Comparison of ENCODE assay signal across 1 cellular context in the genomic region with DNA sequence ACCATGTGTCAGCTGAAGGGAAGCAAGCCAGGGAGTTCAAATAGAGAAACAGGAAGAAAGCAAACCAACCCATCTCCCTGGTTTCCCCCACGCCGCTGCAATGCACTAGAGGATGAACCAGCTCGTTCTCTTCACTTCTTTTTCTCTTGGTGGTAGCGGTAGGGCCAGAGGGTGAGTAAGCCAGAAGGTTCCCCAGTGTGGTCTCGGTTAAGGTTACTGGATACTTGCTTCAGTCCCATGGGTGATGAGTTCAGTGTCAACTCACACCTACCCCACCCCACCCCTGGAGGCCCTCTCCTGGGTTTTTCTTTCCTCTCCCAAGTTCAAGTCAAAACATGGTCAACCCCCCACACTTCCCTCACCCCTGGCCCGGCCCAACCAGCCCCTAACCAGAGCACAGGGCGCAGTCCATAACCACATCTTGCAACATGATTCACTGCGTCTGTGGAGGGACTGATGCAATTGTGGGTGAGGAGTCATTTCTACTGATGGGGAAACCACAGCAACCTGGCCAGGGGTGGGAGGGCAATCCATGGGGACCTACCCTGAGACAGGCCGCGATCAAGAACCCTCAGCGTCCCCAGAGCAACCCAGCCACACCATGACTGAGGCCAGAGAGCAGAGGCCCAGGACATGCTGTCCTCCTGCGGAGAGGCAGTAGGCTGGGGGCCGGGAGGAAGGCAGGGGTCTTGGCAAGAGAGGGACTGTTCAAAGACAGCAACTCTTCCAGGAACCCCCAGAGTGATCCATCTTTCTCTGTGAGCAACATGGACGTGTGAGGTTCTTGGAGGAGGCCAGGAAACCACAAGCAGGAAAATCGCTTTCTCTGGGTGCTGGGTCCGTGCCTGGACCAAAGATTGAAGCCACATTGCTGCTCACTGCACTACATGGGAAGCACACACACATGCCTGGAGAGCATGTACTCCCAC.
A peak's percentile ranks its signal among the peaks of the same experiment; 100 is the strongest.
TF ChIP-seq lines count a peak whose summit lies in the region.

No MANE protein-coding gene starts in this region.

TF ChIP-seq in GM12878, 131 proteins besides CTCF, POLR2A, EP300 and RAD21 (continued from another document and continues in another):
- no peak for TF ChIP-seq ZNF592 (IDR thresholded peaks at IDR 0.05)
- peak; percentile 53 for TF ChIP-seq YY1 (IDR thresholded peaks at IDR 0.05; ENCODE audit: low read depth, low read length)
- peak; percentile 92 for TF ChIP-seq IKZF1 (conservative IDR thresholded peaks at IDR 0.05)
- peak; percentile 98 for TF ChIP-seq RUNX3 (IDR thresholded peaks at IDR 0.05; ENCODE audit: low read length)
- no peak for TF ChIP-seq ZNF622 (IDR thresholded peaks at IDR 0.05)
- peak; percentile 72; the same call in 1 of the 2 replicates for TF ChIP-seq BMI1 (IDR thresholded peaks at IDR 0.05; ENCODE audit: borderline replicate concordance)
- TF ChIP-seq, protein P1, sequence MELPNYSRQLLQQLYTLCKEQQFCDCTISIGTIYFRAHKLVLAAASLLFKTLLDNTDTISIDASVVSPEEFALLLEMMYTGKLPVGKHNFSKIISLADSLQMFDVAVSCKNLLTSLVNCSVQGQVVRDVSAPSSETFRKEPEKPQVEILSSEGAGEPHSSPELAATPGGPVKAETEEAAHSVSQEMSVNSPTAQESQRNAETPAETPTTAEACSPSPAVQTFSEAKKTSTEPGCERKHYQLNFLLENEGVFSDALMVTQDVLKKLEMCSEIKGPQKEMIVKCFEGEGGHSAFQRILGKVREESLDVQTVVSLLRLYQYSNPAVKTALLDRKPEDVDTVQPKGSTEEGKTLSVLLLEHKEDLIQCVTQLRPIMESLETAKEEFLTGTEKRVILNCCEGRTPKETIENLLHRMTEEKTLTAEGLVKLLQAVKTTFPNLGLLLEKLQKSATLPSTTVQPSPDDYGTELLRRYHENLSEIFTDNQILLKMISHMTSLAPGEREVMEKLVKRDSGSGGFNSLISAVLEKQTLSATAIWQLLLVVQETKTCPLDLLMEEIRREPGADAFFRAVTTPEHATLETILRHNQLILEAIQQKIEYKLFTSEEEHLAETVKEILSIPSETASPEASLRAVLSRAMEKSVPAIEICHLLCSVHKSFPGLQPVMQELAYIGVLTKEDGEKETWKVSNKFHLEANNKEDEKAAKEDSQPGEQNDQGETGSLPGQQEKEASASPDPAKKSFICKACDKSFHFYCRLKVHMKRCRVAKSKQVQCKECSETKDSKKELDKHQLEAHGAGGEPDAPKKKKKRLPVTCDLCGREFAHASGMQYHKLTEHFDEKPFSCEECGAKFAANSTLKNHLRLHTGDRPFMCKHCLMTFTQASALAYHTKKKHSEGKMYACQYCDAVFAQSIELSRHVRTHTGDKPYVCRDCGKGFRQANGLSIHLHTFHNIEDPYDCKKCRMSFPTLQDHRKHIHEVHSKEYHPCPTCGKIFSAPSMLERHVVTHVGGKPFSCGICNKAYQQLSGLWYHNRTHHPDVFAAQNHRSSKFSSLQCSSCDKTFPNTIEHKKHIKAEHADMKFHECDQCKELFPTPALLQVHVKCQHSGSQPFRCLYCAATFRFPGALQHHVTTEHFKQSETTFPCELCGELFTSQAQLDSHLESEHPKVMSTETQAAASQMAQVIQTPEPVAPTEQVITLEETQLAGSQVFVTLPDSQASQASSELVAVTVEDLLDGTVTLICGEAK (IDR thresholded peaks at IDR 0.05; ENCODE audit: borderline replicate concordance) = no peak
- TF ChIP-seq JUNB (IDR thresholded peaks at IDR 0.05) = peak; percentile 94
- TF ChIP-seq ZNF207 (IDR thresholded peaks at IDR 0.05; ENCODE audit: borderline replicate concordance) = no peak
- no peak for TF ChIP-seq HCFC1 (IDR thresholded peaks at IDR 0.05; ENCODE audit: low read length)
- TF ChIP-seq CHD1 (IDR thresholded peaks at IDR 0.05; ENCODE audit: low read depth, low read length) = no peak
- TF ChIP-seq, protein P2, sequence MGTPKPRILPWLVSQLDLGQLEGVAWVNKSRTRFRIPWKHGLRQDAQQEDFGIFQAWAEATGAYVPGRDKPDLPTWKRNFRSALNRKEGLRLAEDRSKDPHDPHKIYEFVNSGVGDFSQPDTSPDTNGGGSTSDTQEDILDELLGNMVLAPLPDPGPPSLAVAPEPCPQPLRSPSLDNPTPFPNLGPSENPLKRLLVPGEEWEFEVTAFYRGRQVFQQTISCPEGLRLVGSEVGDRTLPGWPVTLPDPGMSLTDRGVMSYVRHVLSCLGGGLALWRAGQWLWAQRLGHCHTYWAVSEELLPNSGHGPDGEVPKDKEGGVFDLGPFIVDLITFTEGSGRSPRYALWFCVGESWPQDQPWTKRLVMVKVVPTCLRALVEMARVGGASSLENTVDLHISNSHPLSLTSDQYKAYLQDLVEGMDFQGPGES (IDR thresholded peaks at IDR 0.05) = no peak
- peak; percentile 80; the same call in 1 of the 2 replicates for TF ChIP-seq TCF3 (IDR thresholded peaks at IDR 0.05; ENCODE audit: borderline replicate concordance, insufficient read depth, low read depth, low read length)
- TF ChIP-seq, protein P3, sequence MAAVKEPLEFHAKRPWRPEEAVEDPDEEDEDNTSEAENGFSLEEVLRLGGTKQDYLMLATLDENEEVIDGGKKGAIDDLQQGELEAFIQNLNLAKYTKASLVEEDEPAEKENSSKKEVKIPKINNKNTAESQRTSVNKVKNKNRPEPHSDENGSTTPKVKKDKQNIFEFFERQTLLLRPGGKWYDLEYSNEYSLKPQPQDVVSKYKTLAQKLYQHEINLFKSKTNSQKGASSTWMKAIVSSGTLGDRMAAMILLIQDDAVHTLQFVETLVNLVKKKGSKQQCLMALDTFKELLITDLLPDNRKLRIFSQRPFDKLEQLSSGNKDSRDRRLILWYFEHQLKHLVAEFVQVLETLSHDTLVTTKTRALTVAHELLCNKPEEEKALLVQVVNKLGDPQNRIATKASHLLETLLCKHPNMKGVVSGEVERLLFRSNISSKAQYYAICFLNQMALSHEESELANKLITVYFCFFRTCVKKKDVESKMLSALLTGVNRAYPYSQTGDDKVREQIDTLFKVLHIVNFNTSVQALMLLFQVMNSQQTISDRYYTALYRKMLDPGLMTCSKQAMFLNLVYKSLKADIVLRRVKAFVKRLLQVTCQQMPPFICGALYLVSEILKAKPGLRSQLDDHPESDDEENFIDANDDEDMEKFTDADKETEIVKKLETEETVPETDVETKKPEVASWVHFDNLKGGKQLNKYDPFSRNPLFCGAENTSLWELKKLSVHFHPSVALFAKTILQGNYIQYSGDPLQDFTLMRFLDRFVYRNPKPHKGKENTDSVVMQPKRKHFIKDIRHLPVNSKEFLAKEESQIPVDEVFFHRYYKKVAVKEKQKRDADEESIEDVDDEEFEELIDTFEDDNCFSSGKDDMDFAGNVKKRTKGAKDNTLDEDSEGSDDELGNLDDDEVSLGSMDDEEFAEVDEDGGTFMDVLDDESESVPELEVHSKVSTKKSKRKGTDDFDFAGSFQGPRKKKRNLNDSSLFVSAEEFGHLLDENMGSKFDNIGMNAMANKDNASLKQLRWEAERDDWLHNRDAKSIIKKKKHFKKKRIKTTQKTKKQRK (IDR thresholded peaks at IDR 0.05; ENCODE audit: low read depth, low read length) = no peak
- peak; percentile 25; the same call in 1 of the 2 replicates for TF ChIP-seq FOXK2 (IDR thresholded peaks at IDR 0.05)
- TF ChIP-seq, protein P4, sequence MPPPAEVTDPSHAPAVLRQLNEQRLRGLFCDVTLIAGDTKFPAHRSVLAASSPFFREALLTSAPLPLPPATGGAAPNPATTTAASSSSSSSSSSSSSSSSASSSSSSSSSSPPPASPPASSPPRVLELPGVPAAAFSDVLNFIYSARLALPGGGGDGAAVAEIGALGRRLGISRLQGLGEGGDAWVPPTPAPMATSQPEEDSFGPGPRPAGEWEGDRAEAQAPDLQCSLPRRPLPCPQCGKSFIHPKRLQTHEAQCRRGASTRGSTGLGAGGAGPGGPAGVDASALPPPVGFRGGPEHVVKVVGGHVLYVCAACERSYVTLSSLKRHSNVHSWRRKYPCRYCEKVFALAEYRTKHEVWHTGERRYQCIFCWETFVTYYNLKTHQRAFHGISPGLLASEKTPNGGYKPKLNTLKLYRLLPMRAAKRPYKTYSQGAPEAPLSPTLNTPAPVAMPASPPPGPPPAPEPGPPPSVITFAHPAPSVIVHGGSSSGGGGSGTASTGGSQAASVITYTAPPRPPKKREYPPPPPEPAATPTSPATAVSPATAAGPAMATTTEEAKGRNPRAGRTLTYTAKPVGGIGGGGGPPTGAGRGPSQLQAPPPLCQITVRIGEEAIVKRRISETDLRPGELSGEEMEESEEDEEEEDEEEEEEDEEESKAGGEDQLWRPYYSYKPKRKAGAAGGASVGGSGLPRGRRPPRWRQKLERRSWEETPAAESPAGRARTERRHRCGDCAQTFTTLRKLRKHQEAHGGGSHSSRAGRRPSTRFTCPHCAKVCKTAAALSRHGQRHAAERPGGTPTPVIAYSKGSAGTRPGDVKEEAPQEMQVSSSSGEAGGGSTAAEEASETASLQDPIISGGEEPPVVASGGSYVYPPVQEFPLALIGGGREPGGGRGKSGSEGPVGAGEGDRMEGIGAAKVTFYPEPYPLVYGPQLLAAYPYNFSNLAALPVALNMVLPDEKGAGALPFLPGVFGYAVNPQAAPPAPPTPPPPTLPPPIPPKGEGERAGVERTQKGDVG (CRISPR knock-in tag; IDR thresholded peaks at IDR 0.05) = no peak
- TF ChIP-seq, protein P5, sequence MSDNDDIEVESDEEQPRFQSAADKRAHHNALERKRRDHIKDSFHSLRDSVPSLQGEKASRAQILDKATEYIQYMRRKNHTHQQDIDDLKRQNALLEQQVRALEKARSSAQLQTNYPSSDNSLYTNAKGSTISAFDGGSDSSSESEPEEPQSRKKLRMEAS (IDR thresholded peaks at IDR 0.05; ENCODE audit: low read depth, low read length) = no peak
- no peak for TF ChIP-seq RBBP5 (conservative IDR thresholded peaks at IDR 0.05)
- no peak for TF ChIP-seq SREBF1 (IDR thresholded peaks at IDR 0.05; ENCODE audit: low read length)
- TF ChIP-seq HSF1 (IDR thresholded peaks at IDR 0.05; ENCODE audit: low read depth, low read length) = no peak
- TF ChIP-seq NFXL1 (IDR thresholded peaks at IDR 0.05; ENCODE audit: borderline replicate concordance) = no peak
- no peak for TF ChIP-seq PML (IDR thresholded peaks at IDR 0.05; ENCODE audit: low read length)
- TF ChIP-seq SIX5 (IDR thresholded peaks at IDR 0.05; ENCODE audit: low read depth, low read length, severe bottlenecking) = no peak
- no peak for TF ChIP-seq CUX1 (IDR thresholded peaks at IDR 0.05; ENCODE audit: insufficient replicate concordance, low read depth, low read length)
- TF ChIP-seq FOXM1 (IDR thresholded peaks at IDR 0.05; ENCODE audit: low read depth, low read length) = peak; percentile 95
